In genomic region chr19:990119-990571, GRCh38 we compare ENCODE assay signal across 28 cellular contexts. TPM values are rescaled to one million over a fixed set of nuclear protein-coding genes. Genes with fewer than 3 reads are reported as not detected.
"Had no signal": no experiment of that assay in that cellular context is flagged by ENCODE, and none has a peak within 500 bp of the region (broad histone marks: within the 10 kb centered on the region; RNA-seq: fewer than 3 reads in every experiment).

No MANE protein-coding gene starts in this region.

- H3K4me3 ChIP-seq: cardiac muscle cell, dorsolateral prefrontal cortex, mucosa of descending colon, smooth muscle cell, thyroid gland had no signal

- H3K4me2 ChIP-seq: smooth muscle cell had no signal

- FAIRE-seq: colon, frontal cortex had no signal

- H3K27ac ChIP-seq: cardiac muscle cell, dorsolateral prefrontal cortex, thyroid gland had no signal

- H3K36me3 Mint-ChIP-seq: naive B cell had no signal

- H3K27me3 Mint-ChIP-seq: activated CD4-positive, alpha-beta T cell treated with anti-CD3 and anti-CD28 coated beads, Interleukin-2, amount 10 ng/mL, durations not matched to agents 24 days and 14 days; activated naive CD8-positive, alpha-beta T cell treated with anti-CD3 and anti-CD28 coated beads, Interleukin-2, amount 50 U/mL, for 24 hours; activated T-cell treated with anti-CD3 and anti-CD28 coated beads, Interleukin-2, amount 50 U/mL, for 24 hours; naive B cell; stimulated activated memory B cell treated with anti-CD40 and anti-IgM and Interleukin-4, amounts not matched to agents 10 μg/mL and 1 μg/mL and 100 μg/mL, for 72 hours had no signal

- H3K4me3 Mint-ChIP-seq: activated CD4-positive, alpha-beta T cell treated with anti-CD3 and anti-CD28 coated beads, Interleukin-2, amount 10 ng/mL, durations not matched to agents 24 days and 14 days; activated CD8-positive, alpha-beta T cell treated with anti-CD3 and anti-CD28 coated beads, Interleukin-2, amount 10 ng/mL, durations not matched to agents 7 days and 5 days; activated naive CD8-positive, alpha-beta T cell treated with anti-CD3 and anti-CD28 coated beads, Interleukin-2, amount 50 U/mL, for 24 hours; activated T-cell treated with anti-CD3 and anti-CD28 coated beads, Interleukin-2, amount 50 U/mL, for 24 hours; naive B cell; neural crest cell; stimulated activated memory B cell treated with anti-CD40 and anti-IgM and Interleukin-4, amounts not matched to agents 10 μg/mL and 1 μg/mL and 100 μg/mL, for 72 hours had no signal

- H3K27ac Mint-ChIP-seq: activated CD4-positive, alpha-beta T cell treated with anti-CD3 and anti-CD28 coated beads, Interleukin-2, amount 10 ng/mL, durations not matched to agents 24 days and 14 days; activated naive CD8-positive, alpha-beta T cell treated with anti-CD3 and anti-CD28 coated beads, Interleukin-2, amount 50 U/mL, for 24 hours; activated T-cell treated with anti-CD3 and anti-CD28 coated beads, Interleukin-2, amount 50 U/mL, for 24 hours; activated T-helper 2 cell treated with anti-CD3 and anti-CD28 coated beads, Interferon-gamma antibody, Interleukin-2, Interleukin-4, amounts not matched to agents 10 μg/mL and 5 μg/mL and 100 μg/mL, durations not matched to agents 14 hours and 24 hours and 36 hours; naive B cell had no signal

- ATAC-seq: activated CD8-positive, alpha-beta T cell treated with anti-CD3 and anti-CD28 coated beads, Interleukin-2, amount 10 ng/mL, durations not matched to agents 7 days and 5 days; activated naive CD8-positive, alpha-beta T cell treated with anti-CD3 and anti-CD28 coated beads, Interleukin-2, amount 50 U/mL, for 24 hours; left ventricle myocardium superior; mucosa of descending colon; sciatic nerve; SK-N-SH treated with all-trans-retinoic acid at 6 μM for 48 hours; stimulated activated memory B cell treated with anti-CD40 and anti-IgM and Interleukin-4, amounts not matched to agents 10 μg/mL and 1 μg/mL and 100 μg/mL, for 72 hours had no signal

- H3K27me3 ChIP-seq: cardiac muscle cell, thyroid gland had no signal

- H3K9me3 ChIP-seq: mucosa of descending colon, thyroid gland had no signal

- DNase-seq: activated CD4-positive, alpha-beta T cell treated with anti-CD3 and anti-CD28 coated beads, Interleukin-2, amount 10 ng/mL, durations not matched to agents 24 days and 14 days; activated CD8-positive, alpha-beta T cell treated with anti-CD3 and anti-CD28 coated beads, Interleukin-2, amount 10 ng/mL, durations not matched to agents 7 days and 5 days; activated naive CD4-positive, alpha-beta T cell treated with Interleukin-2 at 50 U/mL for 16 hours; activated naive CD8-positive, alpha-beta T cell treated with anti-CD3 and anti-CD28 coated beads, Interleukin-2, amount 50 U/mL, for 24 hours; activated T-cell treated with anti-CD3 and anti-CD28 coated beads, Interleukin-2, amount 50 U/mL, for 24 hours; dorsolateral prefrontal cortex; head of caudate nucleus; kidney glomerular epithelial cell; left ventricle myocardium superior; naive B cell; stimulated activated CD4-positive, alpha-beta T cell treated with anti-CD3 and anti-CD28 coated beads, Interleukin-4, amount 100 ng/mL, for 4 hours; T-helper 1 cell; T-helper 9 cell; thyroid gland had no signal

- H3K9me3 Mint-ChIP-seq: activated CD4-positive, alpha-beta T cell treated with anti-CD3 and anti-CD28 coated beads, Interleukin-2, amount 10 ng/mL, durations not matched to agents 24 days and 14 days; activated naive CD8-positive, alpha-beta T cell treated with anti-CD3 and anti-CD28 coated beads, Interleukin-2, amount 50 U/mL, for 24 hours; activated T-cell treated with anti-CD3 and anti-CD28 coated beads, Interleukin-2, amount 50 U/mL, for 24 hours; activated T-helper 2 cell treated with anti-CD3 and anti-CD28 coated beads, Interferon-gamma antibody, Interleukin-2, Interleukin-4, amounts not matched to agents 10 μg/mL and 5 μg/mL and 100 μg/mL, durations not matched to agents 14 hours and 24 hours and 36 hours; naive B cell; neural crest cell; stimulated activated memory B cell treated with anti-CD40 and anti-IgM and Interleukin-4, amounts not matched to agents 10 μg/mL and 1 μg/mL and 100 μg/mL, for 72 hours had no signal

RNA-seq across cellular contexts. Expression of gene GRIN3B, which starts 10.1 kb away (rescaled TPM):
- total RNA-seq: activated CD8-positive, alpha-beta T cell treated with anti-CD3 and anti-CD28 coated beads, Interleukin-2, amount 10 ng/mL, durations not matched to agents 7 days and 5 days; activated T-helper 2 cell treated with anti-CD3 and anti-CD28 coated beads, Interferon-gamma antibody, Interleukin-2, Interleukin-4, amounts not matched to agents 10 μg/mL and 5 μg/mL and 100 μg/mL, durations not matched to agents 14 hours and 24 hours and 36 hours; left ventricle myocardium superior; mucosa of descending colon; sciatic nerve; urinary bladder had no signal

RNA-seq across cellular contexts. Expression of gene RNU6-2, which starts 31.2 kb away (rescaled TPM):
- total RNA-seq: activated CD4-positive, alpha-beta T cell treated with anti-CD3 and anti-CD28 coated beads, Interleukin-2, amount 10 ng/mL, durations not matched to agents 24 days and 14 days; activated CD8-positive, alpha-beta T cell treated with anti-CD3 and anti-CD28 coated beads, Interleukin-2, amount 10 ng/mL, durations not matched to agents 7 days and 5 days; activated T-helper 2 cell treated with anti-CD3 and anti-CD28 coated beads, Interferon-gamma antibody, Interleukin-2, Interleukin-4, amounts not matched to agents 10 μg/mL and 5 μg/mL and 100 μg/mL, durations not matched to agents 14 hours and 24 hours and 36 hours; cardiac muscle cell; dorsolateral prefrontal cortex; epithelial cell of proximal tubule; frontal cortex; left ventricle myocardium superior; mucosa of descending colon; neural crest cell; osteocyte; pulmonary artery endothelial cell; sciatic nerve; smooth muscle cell; thyroid gland; urinary bladder had no signal
- polyA plus RNA-seq: cardiac muscle cell, smooth muscle cell, urinary bladder had no signal
